Comparison of ENCODE assay signal across 8 cellular contexts in the genomic region with DNA sequence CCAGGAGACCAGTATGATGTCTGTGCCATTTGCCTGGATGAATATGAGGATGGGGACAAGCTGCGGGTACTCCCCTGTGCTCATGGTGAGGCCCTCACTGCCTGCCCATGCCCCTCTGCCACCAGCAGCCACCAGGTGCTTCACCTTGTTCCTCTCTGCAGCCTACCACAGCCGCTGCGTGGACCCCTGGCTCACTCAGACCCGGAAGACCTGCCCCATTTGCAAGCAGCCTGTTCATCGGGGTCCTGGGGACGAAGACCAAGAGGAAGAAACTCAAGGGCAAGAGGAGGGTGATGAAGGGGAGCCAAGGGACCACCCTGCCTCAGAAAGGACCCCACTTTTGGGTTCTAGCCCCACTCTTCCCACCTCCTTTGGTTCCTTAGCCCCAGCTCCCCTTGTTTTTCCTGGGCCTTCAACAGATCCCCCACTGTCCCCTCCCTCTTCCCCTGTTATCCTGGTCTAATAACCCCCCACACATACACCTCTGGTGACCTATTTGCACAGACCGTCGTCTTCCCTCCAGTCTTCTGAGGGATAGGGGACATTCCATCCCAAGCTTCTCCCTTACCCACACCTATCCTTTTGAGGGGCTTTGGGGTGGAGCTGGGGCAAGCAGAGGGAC. TPM values are rescaled to one million over a fixed set of nuclear protein-coding genes. Genes with fewer than 3 reads are reported as not detected.
DNase-seq lines count a peak whose midpoint lies in the region; ATAC-seq, FAIRE-seq and TF ChIP-seq lines count a peak whose summit lies in the region.

No MANE protein-coding gene starts in this region.

- DNase-seq in A673 (ENCODE audit: low spot score) (no peak), GM12878 (ENCODE audit: low read depth, low spot score) (no peak), NCI-H524 (lab: John Stamatoyannopoulos, UW) (no peak), Kasumi-1 (lab: John Stamatoyannopoulos, UW) (no peak), kidney glomerular epithelial cell (lab: John Stamatoyannopoulos, UW) (no peak)

- peak overlapping the region; percentile 99 for H3K27ac ChIP-seq in A673 (ENCODE audit: low read depth, low read length, poor library complexity, severe bottlenecking)
- peak overlapping the region; percentile 99 for H3K27ac ChIP-seq in KOPT-K1 (ENCODE audit: low read depth, low read length, poor library complexity, severe bottlenecking)
- H3K27ac ChIP-seq in GM12878 (ENCODE audit: control insufficient read depth, insufficient read depth) = peak overlapping the region; percentile 100
- peak overlapping the region; percentile 95 for H3K27ac ChIP-seq in muscle layer of duodenum (ENCODE audit: low read length)

- in situ Hi-C loops in GM12878 (cut with MboI) = no loop called here

- H3K9me3 ChIP-seq in A673 (ENCODE audit: low read depth, low read length, poor library complexity, severe bottlenecking) (no peaks in the 10 kb centered on the region), KOPT-K1 (ENCODE audit: insufficient read depth, low read length, poor library complexity, severe bottlenecking) (no peaks in the 10 kb centered on the region), GM12878 (replicated peaks; ENCODE audit: control insufficient read depth, insufficient read depth, low read length) (no peaks in the 10 kb centered on the region), muscle layer of duodenum (ENCODE audit: control insufficient read depth in 1 of 2, low read length in 2 of 2) (no peaks in the 10 kb centered on the region)

- H3K4me2 ChIP-seq in GM12878 (ENCODE audit: control insufficient read depth, insufficient read depth) = peak overlapping the region; percentile 55

- SMC1A ChIA-PET in GM12878 (lab: Charles Lee; ENCODE audit: uncharacterized antibody, unreplicated experiment) = interaction anchor here (1.4 to 7.1 kb wide), 2 partner anchors 22 to 36 kb away, joined by 6 to 50 read pairs; partner anchors contain the start of gene SPAG7

- WGBS in GM12878 (ENCODE audit: insufficient coverage, insufficient replicate concordance, low lambda C conversion rate, missing lambda C conversion rate) = 2% methylated on average over 8 of the region's 8 CpGs

- no peak overlapping the region for H2AFZ ChIP-seq in GM12878 (ENCODE audit: control insufficient read depth, low read depth, low read length)

- no peak for TF ChIP-seq EP300 in GM12878 (IDR thresholded peaks at IDR 0.05; ENCODE audit: borderline replicate concordance in 1 of 2, control insufficient read depth in 1 of 2, low read depth in 2 of 2, low read length in 2 of 2)

- no TSS peak for BruUV-seq in A673 (replicated peaks; lab: Mats Ljungman, UMichigan)
- TSS peak; percentile 44 for BruUV-seq in GM12878 (replicated peaks; lab: Mats Ljungman, UMichigan)

- H3K4me1 ChIP-seq in A673 (ENCODE audit: insufficient read depth, low read length, poor library complexity, severe bottlenecking) (peaks cover 35% of the 10 kb centered on the region), GM12878 (ENCODE audit: control insufficient read depth, insufficient read depth, low read length) (peaks cover 36% of the 10 kb centered on the region), muscle layer of duodenum (ENCODE audit: control insufficient read depth in 1 of 2, insufficient read depth in 2 of 2, low read length in 2 of 2) (peaks cover 26 to 63% of the 10 kb centered on the region in 2 donors)

- peaks cover 82% of the 10 kb centered on the region for H3K79me2 ChIP-seq in GM12878 (ENCODE audit: control insufficient read depth, insufficient read depth, low read length)

- H3K9ac ChIP-seq in GM12878 (ENCODE audit: control insufficient read depth, insufficient read depth, low read length) = peak overlapping the region; percentile 100

- FAIRE-seq in GM12878 (lab: Jason Lieb, UNC) = no peak

- no peak overlapping the region for H3K4me3 ChIP-seq in A673 (ENCODE audit: low read depth, low read length, poor library complexity, severe bottlenecking)
- peak overlapping the region; percentile 96 for H3K4me3 ChIP-seq in GM12878
- peak overlapping the region; percentile 92 to 97 for H3K4me3 ChIP-seq in muscle layer of duodenum (ENCODE audit: low read depth in 1 of 2, low read length in 2 of 2)

- RAD21 ChIA-PET in GM12878 (lab: Charles Lee; ENCODE audit: unreplicated experiment) = interaction anchor here (9.8 kb wide), 1 partner anchor 21 kb away, joined by 73 read pairs; the partner anchor contains the start of gene SPAG7

- intact Hi-C loops in A673 (cut with micrococcal nuclease; ENCODE audit: unreplicated experiment) (no loop called here), GM12878 (cut with micrococcal nuclease; ENCODE audit: unreplicated experiment) (loop anchor here (5.0 kb wide), 1 partner anchor 293 kb away; no protein-coding TSS in a partner anchor)

- peak; percentile 91 for TF ChIP-seq POLR2A in GM12878 (IDR thresholded peaks at IDR 0.05; ENCODE audit: low read depth, low read length)

- peaks cover 41% of the 10 kb centered on the region for H3K36me3 ChIP-seq in A673 (ENCODE audit: insufficient read depth, low read length, poor library complexity, severe bottlenecking)
- peaks cover 59% of the 10 kb centered on the region for H3K36me3 ChIP-seq in KOPT-K1 (ENCODE audit: insufficient read depth, low read length)
- peaks cover 20 to 22% of the 10 kb centered on the region in 2 experiments for H3K36me3 ChIP-seq in GM12878 (ENCODE audit: control insufficient read depth in 2 of 2, insufficient read depth in 2 of 2, low read length in 1 of 2)
- peaks cover 41 to 43% of the 10 kb centered on the region in 2 donors for H3K36me3 ChIP-seq in muscle layer of duodenum (ENCODE audit: control insufficient read depth in 1 of 2, insufficient read depth in 2 of 2, low read length in 2 of 2)

- TF ChIP-seq RAD21 in GM12878 (IDR thresholded peaks at IDR 0.05; ENCODE audit: insufficient read depth, low read depth, low read length) = no peak

- CTCF ChIA-PET in A673 (lab: Charles Lee) = no interaction called here
- CTCF ChIA-PET in GM12878 (lab: Yijun Ruan, JAX) = interaction anchor here (0.6 kb wide), 1 partner anchor 22 kb away, joined by 3 read pairs; the partner anchor contains the start of gene SPAG7

- H3K27me3 ChIP-seq in A673 (replicated peaks; ENCODE audit: insufficient read depth, low read depth, low read length, poor library complexity) = no peaks in the 10 kb centered on the region
- no peaks in the 10 kb centered on the region for H3K27me3 ChIP-seq in GM12878 (replicated peaks in 1 of 2; ENCODE audit: control insufficient read depth in 2 of 2, insufficient read depth in 2 of 2, low read length in 1 of 2)
- no peaks in the 10 kb centered on the region for H3K27me3 ChIP-seq in muscle layer of duodenum (ENCODE audit: low read depth, low read length)

- no peak for TF ChIP-seq CTCF in A673 (conservative IDR thresholded peaks at IDR 0.05; ENCODE audit: low read depth, low read length)
- no peak for TF ChIP-seq CTCF in GM12878 (IDR thresholded peaks at IDR 0.05 in 2 of 3, conservative IDR thresholded peaks at IDR 0.05 in 1 of 3; ENCODE audit: control insufficient read depth in 2 of 3, extremely low read depth in 1 of 3, insufficient read depth in 1 of 3, low read depth in 3 of 3, low read length in 3 of 3)

- POLR2A ChIA-PET in A673 (lab: Charles Lee; ENCODE audit: low non-redundant PET) (interaction anchor here (1.0 kb wide), 1 partner anchor 22 kb away, joined by 4 read pairs; no protein-coding TSS in a partner anchor), GM12878 (lab: Charles Lee) (interaction anchor here (17.5 kb wide), 1 partner anchor 21 kb away, joined by 272 read pairs; the partner anchor contains the start of gene SPAG7)

- H4K20me1 ChIP-seq in GM12878 (ENCODE audit: control insufficient read depth, insufficient read depth) = peaks cover 5% of the 10 kb centered on the region

- ATAC-seq in GM12878 (peak; percentile 0), HG02759 (IDR thresholded peaks at IDR 0.05; ENCODE audit: unreplicated experiment) (no peak)

RNA-seq across cellular contexts. Expression of gene PFN1, which starts 3.7 kb away (rescaled TPM):
- total RNA-seq in A673 (2021) (1,021 and 1,026 TPM in 2 replicates), GM12878 (2014; rRNA removed) (1,668 and 2,039 TPM in 2 replicates), GM12878 (2014; rRNA removed; fragmentation: Illumina TruSeq; extraction: Trizol) (812 and 920 TPM in 2 replicates), GM12878 (2021) (1,903 and 1,912 TPM in 2 replicates)
- 131 and 144 TPM in 2 replicates for total RNA-seq in GM12878 (2013; cell fraction: nucleolus; rRNA removed)
- polyA plus RNA-seq in GM12878 (2011; ENCODE audit: low read depth) = 909 TPM
- polyA plus RNA-seq in GM12878 (2011; rRNA removed) (705 and 1,560 TPM in 2 replicates), GM12878 (2014; fragmentation: Illumina TruSeq; extraction: Trizol) (1,675 and 1,933 TPM in 2 replicates), GM12878 (2014; fragmentation: Nextera tagmentation; extraction: Ambion mirVana) (100 to 1,000 TPM; 154 to 558 TPM), GM12878 (2014; rRNA removed) (3,016 and 4,055 TPM in 2 replicates), GM12878 (2016; fragmentation: Nextera tagmentation; extraction: Ambion mirVana) (1,000 to 10,000 TPM; 3,739 to 3,892 TPM)
- polyA plus RNA-seq in GM12878 (2011; cell fraction: cytosol; rRNA removed) = 2,124 and 2,184 TPM in 2 replicates
- 1,008 and 1,226 TPM in 2 replicates for polyA plus RNA-seq in GM12878 (2011; cell fraction: nucleus; rRNA removed)
- 1,629 and 1,984 TPM in 2 replicates for polyA plus RNA-seq in GM12878 (2012)
- 545 and 728 TPM in 2 replicates for polyA minus RNA-seq in GM12878 (2011; rRNA and poly(A)+ RNA removed)
- 829 and 978 TPM in 2 replicates for polyA minus RNA-seq in GM12878 (2011; cell fraction: cytosol; rRNA and poly(A)+ RNA removed)
- polyA minus RNA-seq in GM12878 (2011; cell fraction: nucleus; rRNA and poly(A)+ RNA removed) = 245 and 466 TPM in 2 replicates

RNA-seq across cellular contexts. Expression of gene RNF167, which starts 4.6 kb away (rescaled TPM):
- total RNA-seq in A673 (2021) (77.3 and 78.8 TPM in 2 replicates), GM12878 (2014; rRNA removed) (47.6 and 52.9 TPM in 2 replicates), GM12878 (2014; rRNA removed; fragmentation: Illumina TruSeq; extraction: Trizol) (57.4 and 63.9 TPM in 2 replicates), GM12878 (2021) (86.5 and 91.3 TPM in 2 replicates)
- total RNA-seq in GM12878 (2013; cell fraction: nucleolus; rRNA removed) = 36.5 and 46.0 TPM in 2 replicates
- 69.5 TPM for polyA plus RNA-seq in GM12878 (2011; ENCODE audit: low read depth)
- polyA plus RNA-seq in GM12878 (2011; rRNA removed) (58.4 and 90.7 TPM in 2 replicates), GM12878 (2014; fragmentation: Illumina TruSeq; extraction: Trizol) (132 and 147 TPM in 2 replicates), GM12878 (2014; fragmentation: Nextera tagmentation; extraction: Ambion mirVana) (10 to 100 TPM; 33.6 to 35.3 TPM), GM12878 (2014; rRNA removed) (87.1 and 87.9 TPM in 2 replicates), GM12878 (2016; fragmentation: Nextera tagmentation; extraction: Ambion mirVana) (10 to 100 TPM; 49.7 to 57.7 TPM)
- polyA plus RNA-seq in GM12878 (2011; cell fraction: cytosol; rRNA removed) = 174 and 192 TPM in 2 replicates
- polyA plus RNA-seq in GM12878 (2011; cell fraction: nucleus; rRNA removed) = 178 and 241 TPM in 2 replicates
- polyA plus RNA-seq in GM12878 (2012) = 87.5 and 90.3 TPM in 2 replicates
- 68.8 and 133 TPM in 2 replicates for polyA minus RNA-seq in GM12878 (2011; rRNA and poly(A)+ RNA removed)
- 54.1 and 60.8 TPM in 2 replicates for polyA minus RNA-seq in GM12878 (2011; cell fraction: cytosol; rRNA and poly(A)+ RNA removed)
- polyA minus RNA-seq in GM12878 (2011; cell fraction: nucleus; rRNA and poly(A)+ RNA removed) = 41.7 and 74.5 TPM in 2 replicates

RNA-seq across cellular contexts. Expression of gene SLC25A11, which starts 4.8 kb away (rescaled TPM):
- total RNA-seq in A673 (2021) (113 and 129 TPM in 2 replicates), GM12878 (2014; rRNA removed) (82.7 and 91.4 TPM in 2 replicates), GM12878 (2014; rRNA removed; fragmentation: Illumina TruSeq; extraction: Trizol) (32.1 and 35.2 TPM in 2 replicates), GM12878 (2021) (73.7 and 82.2 TPM in 2 replicates)
- 39.8 and 41.2 TPM in 2 replicates for total RNA-seq in GM12878 (2013; cell fraction: nucleolus; rRNA removed)
- 14.1 TPM for polyA plus RNA-seq in GM12878 (2011; ENCODE audit: low read depth)
- polyA plus RNA-seq in GM12878 (2011; rRNA removed) (11.8 and 28.2 TPM in 2 replicates), GM12878 (2014; fragmentation: Illumina TruSeq; extraction: Trizol) (19.1 and 59.2 TPM in 2 replicates), GM12878 (2014; fragmentation: Nextera tagmentation; extraction: Ambion mirVana) (10 to 100 TPM in 1 of 2 experiments, 1 to 10 TPM in 1; 5.8 to 10.9 TPM), GM12878 (2014; rRNA removed) (70.9 and 72.5 TPM in 2 replicates), GM12878 (2016; fragmentation: Nextera tagmentation; extraction: Ambion mirVana) (100 to 1,000 TPM; 141 to 142 TPM)
- polyA plus RNA-seq in GM12878 (2011; cell fraction: cytosol; rRNA removed) = 50.2 TPM in 2 replicates
- 59.6 and 63.5 TPM in 2 replicates for polyA plus RNA-seq in GM12878 (2011; cell fraction: nucleus; rRNA removed)
- 33.1 and 38.0 TPM in 2 replicates for polyA plus RNA-seq in GM12878 (2012)
- polyA minus RNA-seq in GM12878 (2011; rRNA and poly(A)+ RNA removed) = 23.3 and 40.2 TPM in 2 replicates
- polyA minus RNA-seq in GM12878 (2011; cell fraction: cytosol; rRNA and poly(A)+ RNA removed) = 12.2 and 13.4 TPM in 2 replicates
- polyA minus RNA-seq in GM12878 (2011; cell fraction: nucleus; rRNA and poly(A)+ RNA removed) = 32.0 and 59.6 TPM in 2 replicates

RNA-seq across cellular contexts. Expression of gene ENO3, which starts 6.3 kb away (rescaled TPM):
- 12.3 and 16.6 TPM in 2 replicates for total RNA-seq in A673 (2021)
- total RNA-seq in GM12878 (2013; cell fraction: nucleolus; rRNA removed) = 24.4 and 27.3 TPM in 2 replicates
- 10.4 and 11.1 TPM in 2 replicates for total RNA-seq in GM12878 (2014; rRNA removed)
- 9.7 and 10.4 TPM in 2 replicates for total RNA-seq in GM12878 (2014; rRNA removed; fragmentation: Illumina TruSeq; extraction: Trizol)
- 24.4 and 28.4 TPM in 2 replicates for total RNA-seq in GM12878 (2021)
- 43.3 TPM for polyA plus RNA-seq in GM12878 (2011; ENCODE audit: low read depth)
- 19.8 and 25.6 TPM in 2 replicates for polyA plus RNA-seq in GM12878 (2011; rRNA removed)
- polyA plus RNA-seq in GM12878 (2011; cell fraction: cytosol; rRNA removed) = 24.3 and 32.1 TPM in 2 replicates
- 316 and 330 TPM in 2 replicates for polyA plus RNA-seq in GM12878 (2011; cell fraction: nucleus; rRNA removed)
- 39.6 and 43.1 TPM in 2 replicates for polyA plus RNA-seq in GM12878 (2012)
- 9.0 and 15.2 TPM in 2 replicates for polyA plus RNA-seq in GM12878 (2014; fragmentation: Illumina TruSeq; extraction: Trizol)
- 10 to 100 TPM in 1 of 2 experiments, 1 to 10 TPM in 1; 6.8 to 14.5 TPM for polyA plus RNA-seq in GM12878 (2014; fragmentation: Nextera tagmentation; extraction: Ambion mirVana)
- polyA plus RNA-seq in GM12878 (2014; rRNA removed) = 26.3 and 31.5 TPM in 2 replicates
- 10 to 100 TPM; 18.8 to 19.7 TPM for polyA plus RNA-seq in GM12878 (2016; fragmentation: Nextera tagmentation; extraction: Ambion mirVana)
- 8.6 and 14.5 TPM in 2 replicates for polyA minus RNA-seq in GM12878 (2011; rRNA and poly(A)+ RNA removed)
- polyA minus RNA-seq in GM12878 (2011; cell fraction: cytosol; rRNA and poly(A)+ RNA removed) = 7.9 and 9.0 TPM in 2 replicates
- polyA minus RNA-seq in GM12878 (2011; cell fraction: nucleus; rRNA and poly(A)+ RNA removed) = 23.0 and 30.4 TPM in 2 replicates

RNA-seq across cellular contexts. Expression of gene GP1BA, which starts 12.6 kb away (rescaled TPM):
- not detected in 2 replicates for total RNA-seq in A673 (2021)
- total RNA-seq in GM12878 (2013; cell fraction: nucleolus; rRNA removed) = not detected in 2 replicates
- 0.06 and 0.49 TPM in 2 replicates for total RNA-seq in GM12878 (2014; rRNA removed)
- total RNA-seq in GM12878 (2014; rRNA removed; fragmentation: Illumina TruSeq; extraction: Trizol) = 0.04 and 0.14 TPM in 2 replicates
- total RNA-seq in GM12878 (2021) = 0.67 and 0.74 TPM in 2 replicates
- 1.9 TPM for polyA plus RNA-seq in GM12878 (2011; ENCODE audit: low read depth)
- polyA plus RNA-seq in GM12878 (2011; rRNA removed) = not detected in 2 replicates
- polyA plus RNA-seq in GM12878 (2011; cell fraction: cytosol; rRNA removed) = 0.03 and 0.12 TPM in 2 replicates
- polyA plus RNA-seq in GM12878 (2011; cell fraction: nucleus; rRNA removed) = 0.04 and 0.07 TPM in 2 replicates
- 1.1 and 2.5 TPM in 2 replicates for polyA plus RNA-seq in GM12878 (2012)
- polyA plus RNA-seq in GM12878 (2014; fragmentation: Illumina TruSeq; extraction: Trizol) = 0.25 and 0.59 TPM in 2 replicates
- under 1 TPM; 0.05 to 0.11 TPM for polyA plus RNA-seq in GM12878 (2014; fragmentation: Nextera tagmentation; extraction: Ambion mirVana)
- 0.28 and 0.43 TPM in 2 replicates for polyA plus RNA-seq in GM12878 (2014; rRNA removed)
- under 1 TPM; 0.35 to 0.64 TPM for polyA plus RNA-seq in GM12878 (2016; fragmentation: Nextera tagmentation; extraction: Ambion mirVana)
- 0.15 and 0.26 TPM in 2 replicates for polyA minus RNA-seq in GM12878 (2011; rRNA and poly(A)+ RNA removed)
- not detected in 2 replicates for polyA minus RNA-seq in GM12878 (2011; cell fraction: cytosol; rRNA and poly(A)+ RNA removed)
- not detected in 2 replicates for polyA minus RNA-seq in GM12878 (2011; cell fraction: nucleus; rRNA and poly(A)+ RNA removed)
